Comparison of ENCODE assay signal across 1 cellular context in genomic region chr11:118895093-118896039, GRCh38.
TF ChIP-seq lines count a peak whose summit lies in the region.

No MANE protein-coding gene starts in this region.

TF ChIP-seq in IMR-90, 13 proteins besides CTCF, POLR2A, EP300 and RAD21 (continued from another document):
- TF ChIP-seq MXI1 (IDR thresholded peaks at IDR 0.05; ENCODE audit: borderline replicate concordance, low read depth, low read length), result no peak
TF ChIP-seq in IMR-90: peak in this region for 0.
